Comparison of ENCODE assay signal across 10 cellular contexts in the genomic region with DNA sequence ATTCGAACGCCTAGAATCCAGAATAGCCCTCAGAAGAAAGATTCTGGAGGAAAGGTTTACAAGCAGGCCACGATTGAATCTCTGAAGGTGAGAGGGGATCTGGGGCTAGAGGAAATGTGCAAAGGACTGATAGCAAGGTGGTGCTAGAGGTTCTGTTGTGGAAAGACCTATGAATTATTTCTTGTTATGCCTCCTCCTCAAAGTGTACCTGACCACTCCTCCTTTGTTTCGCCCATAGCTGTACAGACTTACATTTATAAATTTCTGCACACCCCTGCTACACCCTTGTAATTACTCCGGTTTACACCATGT. TPM values are rescaled to one million over a fixed set of nuclear protein-coding genes. Genes with fewer than 3 reads are reported as not detected.
DNase-seq lines count a peak whose midpoint lies in the region; ATAC-seq, FAIRE-seq and TF ChIP-seq lines count a peak whose summit lies in the region.
"Had no signal": no experiment of that assay in that cellular context is flagged by ENCODE, and none has a peak within 500 bp of the region (broad histone marks: within the 10 kb centered on the region; RNA-seq: fewer than 3 reads in every experiment).

No MANE protein-coding gene starts in this region.

- H3K4me2 ChIP-seq in DND-41 (ENCODE audit: insufficient read depth, low read length) (peak overlapping the region; percentile 73), GM12878 (ENCODE audit: control insufficient read depth, insufficient read depth) (peak overlapping the region; percentile 77)

- TF ChIP-seq EP300 in GM12878 (IDR thresholded peaks at IDR 0.05; ENCODE audit: borderline replicate concordance in 1 of 2, control insufficient read depth in 1 of 2, low read depth in 2 of 2, low read length in 2 of 2), result no peak

- RAD21 ChIA-PET in GM12878 (lab: Charles Lee; ENCODE audit: unreplicated experiment), result interaction anchor here (0.9 to 1.6 kb wide), 3 partner anchors 25 to 435 kb away, joined by 3 to 5 read pairs (median 3); no protein-coding TSS in a partner anchor

- in situ Hi-C loops in GM12878 (cut with MboI), result loop anchor here (25.0 kb wide), 1 partner anchor 192 kb away; no protein-coding TSS in a partner anchor

- no peak for FAIRE-seq in GM12878 (lab: Jason Lieb, UNC)

- SMC1A ChIA-PET in GM12878 (lab: Charles Lee; ENCODE audit: uncharacterized antibody, unreplicated experiment), result interaction anchor here (0.6 to 1.4 kb wide), 4 partner anchors 18 to 185 kb away, joined by 3 read pairs; partner anchors contain the start of genes IFT25 and LRRC42

- H3K9me3 ChIP-seq in DND-41 (ENCODE audit: insufficient read depth, low read length, severe bottlenecking) (no peaks in the 10 kb centered on the region), HUES6 (ENCODE audit: control insufficient read depth, insufficient read depth, low read depth, low read length) (no peaks in the 10 kb centered on the region), GM12878 (replicated peaks; ENCODE audit: control insufficient read depth, insufficient read depth, low read length) (no peaks in the 10 kb centered on the region), muscle layer of duodenum (ENCODE audit: control insufficient read depth in 1 of 2, low read length in 2 of 2) (no peaks in the 10 kb centered on the region)

- 12% methylated on average over 5 of the region's 5 CpGs for WGBS in GM12878 (ENCODE audit: insufficient coverage, insufficient replicate concordance, low lambda C conversion rate, missing lambda C conversion rate)

- POLR2A ChIA-PET in GM12878 (lab: Charles Lee), result interaction anchor here (0.8 to 4.7 kb wide), 4 partner anchors 8 to 144 kb away, joined by 3 to 32 read pairs (median 4); partner anchors contain the start of genes IFT25 and LRRC42

- H3K9ac ChIP-seq in DND-41 (ENCODE audit: low read depth, low read length) (peak overlapping the region; percentile 64), HUES6 (ENCODE audit: low read length) (peak overlapping the region; percentile 80), GM12878 (ENCODE audit: control insufficient read depth, insufficient read depth, low read length) (peak overlapping the region; percentile 93)

- BruUV-seq in GM12878 (replicated peaks; lab: Mats Ljungman, UMichigan), result no TSS peak

- intact Hi-C loops in GM12878 (cut with micrococcal nuclease; ENCODE audit: unreplicated experiment), result loop anchor here (5.0 to 10.0 kb wide), 4 partner anchors 167 to 748 kb away; partner anchors contain the start of genes NDC1, TTC22 and YIPF1

- H3K36me3 ChIP-seq in DND-41 (ENCODE audit: insufficient read depth, low read length), result peaks cover 7% of the 10 kb centered on the region
- H3K36me3 ChIP-seq in HUES6 (ENCODE audit: control insufficient read depth, insufficient read depth, low read length), result 0 out of 2 replicates have a peak, but pooled peaks cover 3% of the 10 kb centered on the region
- H3K36me3 ChIP-seq in GM12878 (ENCODE audit: control insufficient read depth in 2 of 2, insufficient read depth in 2 of 2, low read length in 1 of 2), result no peaks in the 10 kb centered on the region
- peaks cover 0 to 10% of the 10 kb centered on the region in 2 donors for H3K36me3 ChIP-seq in muscle layer of duodenum (ENCODE audit: control insufficient read depth in 1 of 2, insufficient read depth in 2 of 2, low read length in 2 of 2)

- no peaks in the 10 kb centered on the region for H3K27me3 ChIP-seq in DND-41 (ENCODE audit: insufficient read depth, low read length, poor library complexity)
- no peaks in the 10 kb centered on the region for H3K27me3 ChIP-seq in HUES6 (ENCODE audit: control insufficient read depth, insufficient read depth, low read length)
- no peaks in the 10 kb centered on the region for H3K27me3 ChIP-seq in GM12878 (replicated peaks in 1 of 2; ENCODE audit: control insufficient read depth in 2 of 2, insufficient read depth in 2 of 2, low read length in 1 of 2)
- no peaks in the 10 kb centered on the region for H3K27me3 ChIP-seq in muscle layer of duodenum (ENCODE audit: low read depth, low read length)

- TF ChIP-seq CTCF in DND-41 (IDR thresholded peaks at IDR 0.05; ENCODE audit: borderline replicate concordance, extremely low read depth, low read length, poor library complexity, severe bottlenecking), result peak; percentile 31
- TF ChIP-seq CTCF in GM12878 (IDR thresholded peaks at IDR 0.05 in 2 of 3, conservative IDR thresholded peaks at IDR 0.05 in 1 of 3; ENCODE audit: control insufficient read depth in 2 of 3, extremely low read depth in 1 of 3, insufficient read depth in 1 of 3, low read depth in 3 of 3, low read length in 3 of 3), result peak in 1 of 3 experiments; percentile 46; a peak in 1 of 6 replicates

- H3K4me3 ChIP-seq in DND-41 (ENCODE audit: low read depth in 1 of 2, low read length in 2 of 2) (peak overlapping the region; percentile 32 to 97; a peak in 3 of 4 replicates), HUES6 (ENCODE audit: low read depth, low read length) (peak overlapping the region; percentile 81), GM12878 (peak overlapping the region; percentile 75), muscle layer of duodenum (ENCODE audit: low read depth in 1 of 2, low read length in 2 of 2) (peak overlapping the region; percentile 98 to 100)

- H3K27ac ChIP-seq in DND-41 (ENCODE audit: low read length) (peak overlapping the region; percentile 77), HUES6 (ENCODE audit: low read depth, low read length) (no peak overlapping the region), GM12878 (ENCODE audit: control insufficient read depth, insufficient read depth) (peak overlapping the region; percentile 88), muscle layer of duodenum (ENCODE audit: low read length) (no peak overlapping the region)

- no peak; the same call in 1 of the 2 replicates for TF ChIP-seq RAD21 in GM12878 (IDR thresholded peaks at IDR 0.05; ENCODE audit: insufficient read depth, low read depth, low read length)

- no peak for TF ChIP-seq POLR2A in GM12878 (IDR thresholded peaks at IDR 0.05; ENCODE audit: low read depth, low read length)

- H3K79me2 ChIP-seq in DND-41 (ENCODE audit: insufficient read depth, low read length), result peaks cover 52% of the 10 kb centered on the region
- peaks cover 47% of the 10 kb centered on the region for H3K79me2 ChIP-seq in GM12878 (ENCODE audit: control insufficient read depth, insufficient read depth, low read length)

- CTCF ChIA-PET in GM12878 (lab: Yijun Ruan, JAX), result interaction anchor here (0.7 to 5.4 kb wide), 10 partner anchors 9 to 194 kb away, joined by 3 to 27 read pairs (median 4); no protein-coding TSS in a partner anchor

- ATAC-seq in DND-41 (ENCODE audit: insufficient read depth, low read depth) (no peak), GM12878 (no peak), HG03025 (IDR thresholded peaks at IDR 0.05; ENCODE audit: low FRiP score, unreplicated experiment) (no peak)

- H3K4me1 ChIP-seq in DND-41 (ENCODE audit: insufficient read depth, low read length), result peaks cover 36% of the 10 kb centered on the region
- peaks cover 13% of the 10 kb centered on the region for H3K4me1 ChIP-seq in HUES6 (ENCODE audit: control insufficient read depth, insufficient read depth, low read length)
- no peaks in the 10 kb centered on the region for H3K4me1 ChIP-seq in GM12878 (ENCODE audit: control insufficient read depth, insufficient read depth, low read length)
- peaks cover 9 to 36% of the 10 kb centered on the region in 2 donors for H3K4me1 ChIP-seq in muscle layer of duodenum (ENCODE audit: control insufficient read depth in 1 of 2, insufficient read depth in 2 of 2, low read length in 2 of 2)

- H4K20me1 ChIP-seq in DND-41 (ENCODE audit: insufficient read depth, low read length) (peaks cover 4% of the 10 kb centered on the region; the same call in 1 of the 2 replicates), GM12878 (ENCODE audit: control insufficient read depth, insufficient read depth) (no peaks in the 10 kb centered on the region)

- H2AFZ ChIP-seq in DND-41 (ENCODE audit: low read depth, low read length) (peak overlapping the region; percentile 86), GM12878 (ENCODE audit: control insufficient read depth, low read depth, low read length) (peak overlapping the region; percentile 95)

- DNase-seq in DND-41, result no peak
- DNase-seq in GM12878 (ENCODE audit: low read depth, low spot score), result no peak
- DNase-seq in NOMO-1 (lab: John Stamatoyannopoulos, UW; ENCODE audit: unreplicated experiment in 2 of 2), result no peak
- DNase-seq in GM03348 (ENCODE audit: low spot score), result no peak
- DNase-seq in hippocampal formation (lab: John Stamatoyannopoulos, UW), result no peak
- DNase-seq: activated effector memory CD4-positive, alpha-beta T cell treated with anti-CD3 and anti-CD28 coated beads, Interleukin-2, amount 50 U/mL, for 16 hours; naive B cell had no signal

RNA-seq across cellular contexts. Expression of gene TCEANC2, which starts 1.0 kb away (rescaled TPM):
- 16.8 and 16.9 TPM in 2 replicates for total RNA-seq in GM12878 (2013; cell fraction: nucleolus; rRNA removed)
- total RNA-seq in GM12878 (2014; rRNA removed) (4.8 and 5.2 TPM in 2 replicates), GM12878 (2014; rRNA removed; fragmentation: Illumina TruSeq; extraction: Trizol) (5.3 and 5.4 TPM in 2 replicates), GM12878 (2021) (6.7 and 6.8 TPM in 2 replicates)
- polyA plus RNA-seq in GM12878 (2011; ENCODE audit: low read depth), result 1.6 TPM
- polyA plus RNA-seq in GM12878 (2011; rRNA removed) (9.2 and 10.5 TPM in 2 replicates), GM12878 (2014; fragmentation: Illumina TruSeq; extraction: Trizol) (5.9 and 6.0 TPM in 2 replicates), GM12878 (2014; fragmentation: Nextera tagmentation; extraction: Ambion mirVana) (10 to 100 TPM in 1 of 2 experiments, 1 to 10 TPM in 1; 5.4 to 10.5 TPM), GM12878 (2014; rRNA removed) (4.4 and 6.2 TPM in 2 replicates), GM12878 (2016; fragmentation: Nextera tagmentation; extraction: Ambion mirVana) (10 to 100 TPM in 1 of 2 experiments, 1 to 10 TPM in 1; 9.6 to 13.2 TPM)
- polyA plus RNA-seq in GM12878 (2011; cell fraction: cytosol; rRNA removed), result 8.1 and 9.0 TPM in 2 replicates
- 10.6 and 11.1 TPM in 2 replicates for polyA plus RNA-seq in GM12878 (2011; cell fraction: nucleus; rRNA removed)
- polyA plus RNA-seq in GM12878 (2012), result 2.3 and 4.0 TPM in 2 replicates
- 7.5 and 11.2 TPM in 2 replicates for polyA minus RNA-seq in GM12878 (2011; rRNA and poly(A)+ RNA removed)
- 1.6 and 3.2 TPM in 2 replicates for polyA minus RNA-seq in GM12878 (2011; cell fraction: cytosol; rRNA and poly(A)+ RNA removed)
- polyA minus RNA-seq in GM12878 (2011; cell fraction: nucleus; rRNA and poly(A)+ RNA removed), result 5.1 and 8.5 TPM in 2 replicates

RNA-seq across cellular contexts. Expression of gene TMEM59, which starts 1.4 kb away (rescaled TPM):
- total RNA-seq in GM12878 (2013; cell fraction: nucleolus; rRNA removed), result 76.9 and 79.6 TPM in 2 replicates
- total RNA-seq in GM12878 (2014; rRNA removed), result 110 and 119 TPM in 2 replicates
- total RNA-seq in GM12878 (2014; rRNA removed; fragmentation: Illumina TruSeq; extraction: Trizol), result 72.9 and 78.3 TPM in 2 replicates
- total RNA-seq in GM12878 (2021), result 95.9 and 99.3 TPM in 2 replicates
- polyA plus RNA-seq in GM12878 (2011; ENCODE audit: low read depth), result 61.6 TPM
- polyA plus RNA-seq in GM12878 (2011; rRNA removed), result 273 and 319 TPM in 2 replicates
- polyA plus RNA-seq in GM12878 (2011; cell fraction: cytosol; rRNA removed), result 123 and 156 TPM in 2 replicates
- polyA plus RNA-seq in GM12878 (2011; cell fraction: nucleus; rRNA removed), result 50.2 and 73.0 TPM in 2 replicates
- 141 and 145 TPM in 2 replicates for polyA plus RNA-seq in GM12878 (2012)
- 69.9 and 83.6 TPM in 2 replicates for polyA plus RNA-seq in GM12878 (2014; fragmentation: Illumina TruSeq; extraction: Trizol)
- polyA plus RNA-seq in GM12878 (2014; fragmentation: Nextera tagmentation; extraction: Ambion mirVana), result 100 to 1,000 TPM; 112 to 128 TPM
- 76.6 and 108 TPM in 2 replicates for polyA plus RNA-seq in GM12878 (2014; rRNA removed)
- 100 to 1,000 TPM; 171 to 200 TPM for polyA plus RNA-seq in GM12878 (2016; fragmentation: Nextera tagmentation; extraction: Ambion mirVana)
- polyA minus RNA-seq in GM12878 (2011; rRNA and poly(A)+ RNA removed), result 74.1 and 125 TPM in 2 replicates
- 40.8 and 69.8 TPM in 2 replicates for polyA minus RNA-seq in GM12878 (2011; cell fraction: cytosol; rRNA and poly(A)+ RNA removed)
- 18.4 and 29.9 TPM in 2 replicates for polyA minus RNA-seq in GM12878 (2011; cell fraction: nucleus; rRNA and poly(A)+ RNA removed)

RNA-seq across cellular contexts. Expression of gene LDLRAD1, which starts 36.4 kb away (rescaled TPM):
- not detected in 2 replicates for total RNA-seq in GM12878 (2013; cell fraction: nucleolus; rRNA removed)
- total RNA-seq in GM12878 (2014; rRNA removed), result not detected in 2 replicates
- total RNA-seq in GM12878 (2014; rRNA removed; fragmentation: Illumina TruSeq; extraction: Trizol), result not detected in 2 replicates
- not detected in 2 replicates for total RNA-seq in GM12878 (2021)
- not detected for polyA plus RNA-seq in GM12878 (2011; ENCODE audit: low read depth)
- polyA plus RNA-seq in GM12878 (2011; rRNA removed), result not detected in 2 replicates
- not detected in 2 replicates for polyA plus RNA-seq in GM12878 (2011; cell fraction: cytosol; rRNA removed)
- not detected in 2 replicates for polyA plus RNA-seq in GM12878 (2011; cell fraction: nucleus; rRNA removed)
- not detected in 2 replicates for polyA plus RNA-seq in GM12878 (2012)
- not detected in 2 replicates for polyA plus RNA-seq in GM12878 (2014; fragmentation: Illumina TruSeq; extraction: Trizol)
- not detected for polyA plus RNA-seq in GM12878 (2014; fragmentation: Nextera tagmentation; extraction: Ambion mirVana)
- not detected in 2 replicates for polyA plus RNA-seq in GM12878 (2014; rRNA removed)
- polyA plus RNA-seq in GM12878 (2016; fragmentation: Nextera tagmentation; extraction: Ambion mirVana), result not detected
- not detected in 2 replicates for polyA minus RNA-seq in GM12878 (2011; rRNA and poly(A)+ RNA removed)
- polyA minus RNA-seq in GM12878 (2011; cell fraction: cytosol; rRNA and poly(A)+ RNA removed), result not detected in 2 replicates
- polyA minus RNA-seq in GM12878 (2011; cell fraction: nucleus; rRNA and poly(A)+ RNA removed), result not detected in 2 replicates

Comparison
In these comparisons a context has a peak if more than half of its experiments do, and no peak if none do; other contexts are left out.
1. H3K27ac ChIP-seq: peak in DND-41 (single experiment) and GM12878 (single experiment); none in HUES6 (single experiment) and muscle layer of duodenum (single experiment).
2. Peak in every context shown above with its lines, with median percentiles within 50 percentile points of each other: H3K4me3 ChIP-seq and H3K9ac ChIP-seq.